ENCODE assay signal across 18 cellular contexts in genomic region chr1:42186172-42186571, GRCh38. TPM values are rescaled to one million over a fixed set of nuclear protein-coding genes. Genes with fewer than 3 reads are reported as not detected.
DNase-seq lines count a peak whose midpoint lies in the region; ATAC-seq and TF ChIP-seq lines count a peak whose summit lies in the region.
"Had no signal": no experiment of that assay in that cellular context is flagged by ENCODE, and none has a peak within 500 bp of the region (broad histone marks: within the 10 kb centered on the region; RNA-seq: fewer than 3 reads in every experiment).

No MANE protein-coding gene starts in this region.

- H3K36me3 ChIP-seq in left lung = peaks cover 0 to 60% of the 10 kb centered on the region in 2 donors

- TF ChIP-seq CTCF in AG10803 (conservative IDR thresholded peaks at IDR 0.05; ENCODE audit: low read length) (no peak), GM13977 (IDR thresholded peaks at IDR 0.05; ENCODE audit: extremely low read depth, insufficient read depth, missing control alignments) (no peak), left lung (IDR thresholded peaks at IDR 0.05) (no peak)

- intact Hi-C loops in left lung (cut with DNase I) = no loop called here

- in situ Hi-C loops in GM13977 (cut with MboI; ENCODE audit: low pct_unique_long_range_greater_than_20kb, low sequenced_read_pairs, unreplicated experiment) = no loop called here

- H3K9me3 ChIP-seq in left lung = no peaks in the 10 kb centered on the region
- H3K9me3 ChIP-seq: Caco-2, pancreas had no signal

- H3K27ac ChIP-seq in left lung = no peak overlapping the region
- H3K27ac ChIP-seq: pancreas had no signal

- no peak overlapping the region for H3K4me3 ChIP-seq in AG10803 (ENCODE audit: low read length)
- no peak overlapping the region for H3K4me3 ChIP-seq in left lung
- H3K4me3 ChIP-seq: pancreas had no signal

- no peaks in the 10 kb centered on the region for H3K4me1 ChIP-seq in left lung
- H3K4me1 ChIP-seq: pancreas had no signal

- DNase-seq in AG10803 (ENCODE audit: low read depth) (peak; percentile 73), GM13977 (ENCODE audit: low spot score) (peak; percentile 3), astrocyte of the hippocampus (ENCODE audit: low read depth, low spot score) (peak; percentile 76), medulla oblongata (ENCODE audit: extremely low spot score) (peak; percentile 27), NCI-H146 (lab: John Stamatoyannopoulos, UW) (no peak), cerebellar nuclear complex (lab: John Stamatoyannopoulos, UW) (no peak), left lung (no peak), cerebellar cortex (ENCODE audit: low spot score) (no peak)
- DNase-seq: Caco-2; glutamatergic neuron; GOT3; NCI-H1105 treated with DMSO at 0.1 percent for 48 hours; NCI-H524 treated with DMSO at 0.1 percent for 48 hours; pancreas; stimulated activated CD4-positive, alpha-beta T cell treated with anti-CD3 and anti-CD28 coated beads, Interleukin-2, amount 100 ng/mL, for 48 hours; stimulated activated naive CD8-positive, alpha-beta T cell treated with anti-CD3 and anti-CD28 coated beads, Interleukin-15, Interleukin-2, amounts not matched to agents 100 U/mL and 50 U/mL, for 24 hours had no signal

- H3K27me3 ChIP-seq in left lung = no peaks in the 10 kb centered on the region
- H3K27me3 ChIP-seq: pancreas had no signal

- no peak for ATAC-seq in left lung
- ATAC-seq: pancreas; stimulated activated naive CD8-positive, alpha-beta T cell treated with anti-CD3 and anti-CD28 coated beads, Interleukin-15, Interleukin-2, amounts not matched to agents 100 U/mL and 50 U/mL, for 24 hours had no signal

RNA-seq across cellular contexts. Expression of gene GUCA2A, which starts 21.6 kb away (rescaled TPM):
- not detected for total RNA-seq in left lung
- total RNA-seq: dermis microvascular lymphatic vessel endothelial cell, liver had no signal

RNA-seq across cellular contexts. Expression of gene GUCA2B, which starts 33.0 kb away (rescaled TPM):
- total RNA-seq in left lung = not detected
- total RNA-seq: dermis microvascular lymphatic vessel endothelial cell, liver had no signal

Comparison
In these comparisons a context has a peak if more than half of its experiments do, and no peak if none do; other contexts are left out.
1. DNase-seq: peak in AG10803 (single experiment), GM13977 (single experiment), astrocyte of the hippocampus (single experiment) and medulla oblongata (single experiment); none in NCI-H146 (single experiment), cerebellar nuclear complex (0 of 2), left lung (0 of 2) and cerebellar cortex (single experiment).